ENCODE assay signal across 8 cellular contexts in the genomic region with DNA sequence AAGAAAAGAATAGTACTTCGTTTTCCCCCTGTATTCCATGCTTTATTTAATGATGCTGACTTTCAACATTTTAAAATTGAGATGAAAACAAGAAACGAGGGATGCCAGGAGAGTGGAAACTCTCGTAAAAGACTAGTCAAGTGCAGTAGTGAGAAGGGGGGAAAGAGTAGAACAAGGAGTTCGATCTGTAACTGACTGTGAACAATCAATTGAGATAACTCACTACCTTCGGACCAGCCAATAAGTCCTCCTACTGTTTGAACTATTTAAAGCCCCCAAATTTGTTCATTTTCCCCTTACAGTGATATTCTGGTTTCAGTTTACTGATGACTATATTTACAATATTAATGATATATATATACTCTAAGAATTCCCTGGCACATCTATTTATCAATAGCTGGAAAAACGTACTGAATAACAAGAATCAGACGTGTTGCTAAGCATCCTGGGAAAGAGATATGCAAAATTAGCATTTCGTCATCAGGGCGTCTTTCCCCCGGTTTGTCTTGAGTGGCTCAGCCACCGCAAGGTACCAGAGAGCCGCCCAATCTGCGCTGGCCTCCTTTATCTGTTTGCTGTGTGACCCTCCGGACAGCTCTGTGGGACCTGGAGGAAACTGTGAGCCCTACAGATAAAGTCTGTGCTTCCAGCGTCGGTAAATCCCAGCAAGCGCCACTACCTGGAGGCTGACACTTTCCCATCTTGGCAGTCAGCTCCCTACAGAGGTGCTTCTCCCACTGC. TPM values are rescaled to one million over a fixed set of nuclear protein-coding genes. Genes with fewer than 3 reads are reported as not detected.
DNase-seq lines count a peak whose midpoint lies in the region; ATAC-seq lines count a peak whose summit lies in the region.

No MANE protein-coding gene starts in this region.

- H4K20me1 ChIP-seq in BLaER1: no peaks in the 10 kb centered on the region

- DNase-seq in NCI-H524 treated with DMSO at 0.1 percent for 48 hours (lab: John Stamatoyannopoulos, UW): peak; percentile 65
- peak; percentile 94 for DNase-seq in activated CD4-positive, alpha-beta T cell treated with anti-CD3 and anti-CD28 coated beads, Interleukin-2, amount 10 ng/mL, durations not matched to agents 24 days and 14 days
- peak; percentile 90 for DNase-seq in dedifferentiated amniotic fluid mesenchymal stem cell (ENCODE audit: extremely low spot score)
- DNase-seq in left lobe of liver (ENCODE audit: low spot score): peak; percentile 80
- peak; percentile 68 to 71 for DNase-seq in stimulated activated CD4-positive, alpha-beta T cell treated with anti-CD3 and anti-CD28 coated beads, Interleukin-2, amount 100 ng/mL, for 48 hours

- peaks cover 23% of the 10 kb centered on the region for H3K27me3 Mint-ChIP-seq in activated CD4-positive, alpha-beta T cell treated with anti-CD3 and anti-CD28 coated beads, Interleukin-2, amount 10 ng/mL, durations not matched to agents 24 days and 14 days

- ATAC-seq in GM19324 (IDR thresholded peaks at IDR 0.05; ENCODE audit: low FRiP score, unreplicated experiment): peak; percentile 91
- ATAC-seq in HG03460 (IDR thresholded peaks at IDR 0.05; ENCODE audit: unreplicated experiment): peak; percentile 91
- ATAC-seq in left lobe of liver: peak; percentile 87

- peak overlapping the region; percentile 82 for H3K9ac ChIP-seq in BLaER1

- peaks cover 42% of the 10 kb centered on the region for H3K4me1 ChIP-seq in BLaER1

- H3K36me3 ChIP-seq in BLaER1: no peaks in the 10 kb centered on the region

- no peaks in the 10 kb centered on the region for H3K9me3 ChIP-seq in BLaER1

- H3K4me3 Mint-ChIP-seq in activated CD4-positive, alpha-beta T cell treated with anti-CD3 and anti-CD28 coated beads, Interleukin-2, amount 10 ng/mL, durations not matched to agents 24 days and 14 days: peak overlapping the region; percentile 95

- no peaks in the 10 kb centered on the region for H3K9me3 Mint-ChIP-seq in activated CD4-positive, alpha-beta T cell treated with anti-CD3 and anti-CD28 coated beads, Interleukin-2, amount 10 ng/mL, durations not matched to agents 24 days and 14 days

- intact Hi-C loops in activated CD4-positive, alpha-beta T cell treated with anti-CD3 and anti-CD28 coated beads, Interleukin-2, amount 10 ng/mL, durations not matched to agents 24 days and 14 days (cut with micrococcal nuclease): loop anchor here (1.0 to 5.0 kb wide), 5 partner anchors 41 to 290 kb away; a partner anchor contains a TSS

- peak overlapping the region; percentile 78 for H3K4me3 ChIP-seq in BLaER1

- H3K36me3 Mint-ChIP-seq in activated CD4-positive, alpha-beta T cell treated with anti-CD3 and anti-CD28 coated beads, Interleukin-2, amount 10 ng/mL, durations not matched to agents 24 days and 14 days (ENCODE audit: low read depth): no peaks in the 10 kb centered on the region

- peaks cover 6% of the 10 kb centered on the region for H3K27me3 ChIP-seq in BLaER1

- peak overlapping the region; percentile 85 for H3K4me2 ChIP-seq in BLaER1

- peak overlapping the region; percentile 93 for H3K27ac ChIP-seq in BLaER1

- peak overlapping the region; percentile 94 for H3K27ac Mint-ChIP-seq in activated CD4-positive, alpha-beta T cell treated with anti-CD3 and anti-CD28 coated beads, Interleukin-2, amount 10 ng/mL, durations not matched to agents 24 days and 14 days

- peaks cover 41% of the 10 kb centered on the region for H3K4me1 Mint-ChIP-seq in activated CD4-positive, alpha-beta T cell treated with anti-CD3 and anti-CD28 coated beads, Interleukin-2, amount 10 ng/mL, durations not matched to agents 24 days and 14 days

RNA-seq across cellular contexts. Expression of a gene that starts 41.1 kb away (rescaled TPM):
- total RNA-seq in activated CD4-positive, alpha-beta T cell treated with anti-CD3 and anti-CD28 coated beads, Interleukin-2, amount 10 ng/mL, durations not matched to agents 24 days and 14 days: 137 and 138 TPM in 2 replicates
- total RNA-seq in left lobe of liver: 266 TPM

Comparison
In these comparisons a context has a peak if more than half of its experiments do, and no peak if none do; other contexts are left out.
1. Peak in every context shown above with its lines: DNase-seq, ATAC-seq, H3K4me3 ChIP-seq and H3K27ac ChIP-seq.